In genomic region chr2:53737091-53737490, GRCh38 we compare ENCODE assay signal across 1 cellular context.
TF ChIP-seq lines count a peak whose summit lies in the region.

No MANE protein-coding gene starts in this region.

TF ChIP-seq in H1, 55 proteins besides CTCF, POLR2A, EP300 and RAD21:
- no peak for TF ChIP-seq SAP30 (IDR thresholded peaks at IDR 0.05; ENCODE audit: insufficient read depth, insufficient replicate concordance, low read length)
- TF ChIP-seq KDM5A (IDR thresholded peaks at IDR 0.05; ENCODE audit: low read length): no peak
- TF ChIP-seq CREB1 (IDR thresholded peaks at IDR 0.05): no peak
- TF ChIP-seq SRF (IDR thresholded peaks at IDR 0.05; ENCODE audit: low read depth, low read length): no peak
- no peak for TF ChIP-seq EZH2 (IDR thresholded peaks at IDR 0.05; ENCODE audit: low read depth, low read length, severe bottlenecking)
- TF ChIP-seq CBX5 (IDR thresholded peaks at IDR 0.05; ENCODE audit: low read depth, low read length): no peak
- TF ChIP-seq, protein P1, sequence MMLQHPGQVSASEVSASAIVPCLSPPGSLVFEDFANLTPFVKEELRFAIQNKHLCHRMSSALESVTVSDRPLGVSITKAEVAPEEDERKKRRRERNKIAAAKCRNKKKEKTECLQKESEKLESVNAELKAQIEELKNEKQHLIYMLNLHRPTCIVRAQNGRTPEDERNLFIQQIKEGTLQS (IDR thresholded peaks at IDR 0.05; ENCODE audit: insufficient read depth, low read depth, low read length): no peak
- no peak for TF ChIP-seq KDM4A (IDR thresholded peaks at IDR 0.05; ENCODE audit: low read depth, low read length, severe bottlenecking)
- no peak for TF ChIP-seq ZNF274 (IDR thresholded peaks at IDR 0.05; ENCODE audit: borderline replicate concordance, extremely low read depth, low read length)
- no peak for TF ChIP-seq GABPA (IDR thresholded peaks at IDR 0.05; ENCODE audit: borderline replicate concordance, insufficient read depth, low read length)
- no peak for TF ChIP-seq EGR1 (IDR thresholded peaks at IDR 0.05; ENCODE audit: borderline replicate concordance, low read depth, low read length)
- TF ChIP-seq HDAC6 (IDR thresholded peaks at IDR 0.05; ENCODE audit: low read depth, low read length): no peak
- TF ChIP-seq POU5F1 (IDR thresholded peaks at IDR 0.05; ENCODE audit: low read depth, low read length): no peak
- TF ChIP-seq TEAD4 (IDR thresholded peaks at IDR 0.05; ENCODE audit: low read depth, low read length): no peak
- no peak for TF ChIP-seq CEBPB (IDR thresholded peaks at IDR 0.05; ENCODE audit: low read depth, low read length)
- no peak for TF ChIP-seq FOSL1 (IDR thresholded peaks at IDR 0.05; ENCODE audit: insufficient read depth, low read depth, low read length)
- no peak for TF ChIP-seq RFX5 (IDR thresholded peaks at IDR 0.05; ENCODE audit: borderline replicate concordance, low read depth, low read length)
- TF ChIP-seq RBBP5 (IDR thresholded peaks at IDR 0.05; ENCODE audit: borderline replicate concordance, low read depth, low read length): no peak
- no peak for TF ChIP-seq POLR2AphosphoS5 (IDR thresholded peaks at IDR 0.05; ENCODE audit: low read depth, low read length)
- no peak for TF ChIP-seq TCF12 (IDR thresholded peaks at IDR 0.05; ENCODE audit: low read depth, low read length)
